ENCODE assay signal across 38 cellular contexts in the genomic region with DNA sequence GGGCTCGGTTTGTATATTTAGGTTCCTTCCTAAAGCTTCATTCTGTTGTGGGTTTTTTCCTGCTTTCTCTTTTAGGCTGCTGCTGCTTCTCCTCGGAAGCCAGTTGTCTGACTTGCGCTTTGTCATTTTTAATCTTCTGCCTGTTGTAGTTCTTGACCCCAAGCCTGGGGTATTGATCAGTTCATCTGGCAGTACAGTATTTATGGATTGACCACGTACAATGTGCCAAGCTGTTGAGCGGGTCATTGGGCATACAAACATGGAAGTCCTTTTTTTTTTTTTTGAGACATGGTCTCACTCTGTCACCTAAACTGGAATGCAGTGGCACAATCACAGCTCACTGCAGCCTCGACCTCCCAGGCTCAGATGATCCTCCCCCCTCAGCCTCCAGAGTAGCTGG.
"Had no signal": no experiment of that assay in that cellular context is flagged by ENCODE, and none has a peak within 500 bp of the region (broad histone marks: within the 10 kb centered on the region; RNA-seq: fewer than 3 reads in every experiment).

No MANE protein-coding gene starts in this region.

- H3K4me1 ChIP-seq: adrenal gland, breast epithelium had no signal

- ATAC-seq: activated CD4-positive, CD25-positive, alpha-beta regulatory T cell treated with anti-CD3 and anti-CD28 coated beads, Interleukin-2, amount 50 U/mL, for 24 hours; activated CD8-positive, alpha-beta memory T cell treated with anti-CD3 and anti-CD28 coated beads, Interleukin-2, amount 10 ng/mL, durations not matched to agents 7 days and 5 days; activated CD8-positive, alpha-beta T cell treated with anti-CD3 and anti-CD28 coated beads, Interleukin-2, amount 10 ng/mL, durations not matched to agents 7 days and 5 days; activated naive CD8-positive, alpha-beta T cell treated with anti-CD3 and anti-CD28 coated beads, Interleukin-2, amount 50 U/mL, for 24 hours; gastroesophageal sphincter; heart right ventricle; T-helper 17 cell had no signal

- H3K36me3 ChIP-seq: adrenal gland, breast epithelium, cardiac muscle cell, esophagus muscularis mucosa, gastroesophageal sphincter, heart right ventricle, WERI-Rb-1 had no signal

- H3K4me3 ChIP-seq: adrenal gland, breast epithelium, cardiac muscle cell, coronary artery, dorsolateral prefrontal cortex, esophagus muscularis mucosa, gastroesophageal sphincter, heart right ventricle had no signal

- H3K9me3 Mint-ChIP-seq: activated B cell treated with CpG ODN at 0.5 μM for 24 hours; activated CD4-positive, alpha-beta memory T cell treated with anti-CD3 and anti-CD28 coated beads for 36 hours; activated naive CD4-positive, alpha-beta T cell treated with anti-CD3 and anti-CD28 coated beads for 36 hours; activated naive CD4-positive, alpha-beta T cell treated with anti-CD3 and anti-CD28 coated beads, Interleukin-2, amount 50 U/mL, for 24 hours; activated naive CD8-positive, alpha-beta T cell treated with anti-CD3 and anti-CD28 coated beads for 36 hours; activated naive CD8-positive, alpha-beta T cell treated with anti-CD3 and anti-CD28 coated beads, Interleukin-2, amount 50 U/mL, for 24 hours; activated T-helper 1 cell treated with anti-CD3 and anti-CD28 coated beads, Interleukin-12 subunit alpha, Interleukin-12 subunit beta, Interleukin-2, Interleukin-4 antibody, amounts not matched to agents 30 ng/mL and 10 ng/mL and 1 ng/mL, durations not matched to agents 14 hours and 24 hours and 36 hours; activated T-helper 2 cell treated with anti-CD3 and anti-CD28 coated beads, Interferon-gamma antibody, Interleukin-2, Interleukin-4, amounts not matched to agents 10 μg/mL and 5 μg/mL and 100 μg/mL, durations not matched to agents 14 hours and 24 hours and 36 hours; central memory CD8-positive, alpha-beta T cell; dendritic cell treated with granulocyte-macrophage colony-stimulating factor and Interleukin-4, amounts not matched to agents 40 ng/mL and 50 ng/mL, for 4 days; endodermal cell; T-helper 2 cell treated with Interferon-gamma antibody and Interleukin-4, amounts not matched to agents 5 μg/mL and 100 μg/mL, for 36 hours had no signal

- DNase-seq: activated B cell treated with CpG ODN at 0.5 μM for 24 hours; activated CD4-positive, alpha-beta memory T cell treated with anti-CD3 and anti-CD28 coated beads for 36 hours; activated CD4-positive, alpha-beta T cell treated with anti-CD3 and anti-CD28 coated beads for 48 hours; activated CD4-positive, alpha-beta T cell treated with anti-CD3 and anti-CD28 coated beads, Interleukin-2, amount 50 U/mL, for 1 hour; activated CD8-positive, alpha-beta memory T cell treated with anti-CD3 and anti-CD28 coated beads, Interleukin-2, amount 10 ng/mL, durations not matched to agents 7 days and 5 days; activated CD8-positive, alpha-beta memory T cell treated with anti-CD3 and anti-CD28 coated beads, Interleukin-2, amount 50 U/mL, for 4 hours; activated CD8-positive, alpha-beta T cell treated with anti-CD3 and anti-CD28 coated beads, Interleukin-2, amount 10 ng/mL, durations not matched to agents 7 days and 5 days; activated effector memory CD4-positive, alpha-beta T cell treated with anti-CD3 and anti-CD28 coated beads, Interleukin-2, amount 50 U/mL, for 16 hours; activated naive CD4-positive, alpha-beta T cell treated with anti-CD3 and anti-CD28 coated beads for 36 hours; activated naive CD8-positive, alpha-beta T cell treated with anti-CD3 and anti-CD28 coated beads for 36 hours; activated naive CD8-positive, alpha-beta T cell treated with anti-CD3 and anti-CD28 coated beads, Interleukin-2, amount 50 U/mL, for 24 hours; activated T-cell treated with anti-CD3 and anti-CD28 coated beads, Interleukin-2, amount 50 U/mL, for 1 hour; activated T-cell treated with anti-CD3 and anti-CD28 coated beads, Interleukin-2, amount 50 U/mL, for 48 hours; adrenal gland; amygdala; aorta; dorsolateral prefrontal cortex; effector memory CD4-positive, alpha-beta T cell; endodermal cell; foreskin melanocyte; heart right ventricle; T-helper 1 cell; T-helper 17 cell; T1000; WERI-Rb-1 had no signal

- H3K36me3 Mint-ChIP-seq: activated CD4-positive, alpha-beta memory T cell treated with anti-CD3 and anti-CD28 coated beads for 36 hours; activated CD8-positive, alpha-beta memory T cell treated with anti-CD3 and anti-CD28 coated beads, Interleukin-2, amount 10 ng/mL, durations not matched to agents 7 days and 5 days; activated naive CD4-positive, alpha-beta T cell treated with anti-CD3 and anti-CD28 coated beads, Interleukin-2, amount 50 U/mL, for 24 hours; activated naive CD8-positive, alpha-beta T cell treated with anti-CD3 and anti-CD28 coated beads for 36 hours; brain had no signal

- H3K4me3 Mint-ChIP-seq: activated B cell treated with CpG ODN at 0.5 μM for 24 hours; activated CD4-positive, alpha-beta memory T cell treated with anti-CD3 and anti-CD28 coated beads for 36 hours; activated CD8-positive, alpha-beta memory T cell treated with anti-CD3 and anti-CD28 coated beads, Interleukin-2, amount 10 ng/mL, durations not matched to agents 7 days and 5 days; activated CD8-positive, alpha-beta T cell treated with anti-CD3 and anti-CD28 coated beads, Interleukin-2, amount 10 ng/mL, durations not matched to agents 7 days and 5 days; activated naive CD4-positive, alpha-beta T cell treated with anti-CD3 and anti-CD28 coated beads for 36 hours; activated naive CD4-positive, alpha-beta T cell treated with anti-CD3 and anti-CD28 coated beads, Interleukin-2, amount 50 U/mL, for 24 hours; activated naive CD8-positive, alpha-beta T cell treated with anti-CD3 and anti-CD28 coated beads for 36 hours; activated naive CD8-positive, alpha-beta T cell treated with anti-CD3 and anti-CD28 coated beads, Interleukin-2, amount 50 U/mL, for 24 hours; activated T-helper 1 cell treated with anti-CD3 and anti-CD28 coated beads, Interleukin-12 subunit alpha, Interleukin-12 subunit beta, Interleukin-2, Interleukin-4 antibody, amounts not matched to agents 30 ng/mL and 10 ng/mL and 1 ng/mL, durations not matched to agents 14 hours and 24 hours and 36 hours; central memory CD8-positive, alpha-beta T cell; dendritic cell treated with granulocyte-macrophage colony-stimulating factor and Interleukin-4, amounts not matched to agents 40 ng/mL and 50 ng/mL, for 4 days; endodermal cell; T-helper 17 cell; T-helper 2 cell treated with Interferon-gamma antibody and Interleukin-4, amounts not matched to agents 5 μg/mL and 100 μg/mL, for 36 hours had no signal

- H3K27me3 ChIP-seq: breast epithelium, cardiac muscle cell had no signal

- H3K9me3 ChIP-seq: adrenal gland, breast epithelium, esophagus muscularis mucosa, gastroesophageal sphincter, heart right ventricle had no signal

- H3K4me1 Mint-ChIP-seq: central memory CD8-positive, alpha-beta T cell had no signal

- H3K27ac Mint-ChIP-seq: activated B cell treated with CpG ODN at 0.5 μM for 24 hours; activated CD4-positive, alpha-beta memory T cell treated with anti-CD3 and anti-CD28 coated beads for 36 hours; activated CD8-positive, alpha-beta memory T cell treated with anti-CD3 and anti-CD28 coated beads, Interleukin-2, amount 10 ng/mL, durations not matched to agents 7 days and 5 days; activated CD8-positive, alpha-beta T cell treated with anti-CD3 and anti-CD28 coated beads, Interleukin-2, amount 10 ng/mL, durations not matched to agents 7 days and 5 days; activated naive CD4-positive, alpha-beta T cell treated with anti-CD3 and anti-CD28 coated beads for 36 hours; activated naive CD4-positive, alpha-beta T cell treated with anti-CD3 and anti-CD28 coated beads, Interleukin-2, amount 50 U/mL, for 24 hours; activated naive CD8-positive, alpha-beta T cell treated with anti-CD3 and anti-CD28 coated beads for 36 hours; activated naive CD8-positive, alpha-beta T cell treated with anti-CD3 and anti-CD28 coated beads, Interleukin-2, amount 50 U/mL, for 24 hours; activated T-helper 1 cell treated with anti-CD3 and anti-CD28 coated beads, Interleukin-12 subunit alpha, Interleukin-12 subunit beta, Interleukin-2, Interleukin-4 antibody, amounts not matched to agents 30 ng/mL and 10 ng/mL and 1 ng/mL, durations not matched to agents 14 hours and 24 hours and 36 hours; activated T-helper 2 cell treated with anti-CD3 and anti-CD28 coated beads, Interferon-gamma antibody, Interleukin-2, Interleukin-4, amounts not matched to agents 10 μg/mL and 5 μg/mL and 100 μg/mL, durations not matched to agents 14 hours and 24 hours and 36 hours; brain; dendritic cell treated with granulocyte-macrophage colony-stimulating factor and Interleukin-4, amounts not matched to agents 40 ng/mL and 50 ng/mL, for 4 days; endodermal cell; T-helper 17 cell; T-helper 2 cell treated with Interferon-gamma antibody and Interleukin-4, amounts not matched to agents 5 μg/mL and 100 μg/mL, for 36 hours had no signal

- H3K27ac ChIP-seq: adrenal gland, breast epithelium, cardiac muscle cell, coronary artery, dorsolateral prefrontal cortex, esophagus muscularis mucosa, gastroesophageal sphincter, heart right ventricle, WERI-Rb-1 had no signal
